Comparison of ENCODE assay signal across 20 cellular contexts in the genomic region with DNA sequence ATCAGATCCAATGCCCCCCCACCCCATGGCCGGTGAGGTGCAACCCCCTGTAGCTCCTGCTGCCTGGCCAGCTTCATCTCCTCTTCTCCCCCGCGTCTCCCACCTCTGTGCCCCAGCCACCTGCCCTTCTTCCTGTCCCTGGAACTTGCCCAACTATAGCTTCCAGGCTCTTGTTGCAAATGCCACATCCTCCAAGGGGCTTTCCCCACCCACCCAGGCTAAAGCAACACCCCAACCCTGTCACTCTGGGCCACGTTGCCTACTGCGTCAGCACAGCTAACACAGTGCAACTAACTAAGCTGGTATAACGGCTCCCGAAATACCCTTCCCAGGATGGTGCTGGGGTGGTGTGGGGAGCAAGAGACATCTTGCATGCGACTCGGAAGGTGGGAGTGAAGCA. TPM values are rescaled to one million over a fixed set of nuclear protein-coding genes. Genes with fewer than 3 reads are reported as not detected.
DNase-seq lines count a peak whose midpoint lies in the region; ATAC-seq lines count a peak whose summit lies in the region.
"Had no signal": no experiment of that assay in that cellular context is flagged by ENCODE, and none has a peak within 500 bp of the region (broad histone marks: within the 10 kb centered on the region; RNA-seq: fewer than 3 reads in every experiment).

No MANE protein-coding gene starts in this region.

- DNase-seq in activated CD4-positive, alpha-beta T cell treated with anti-CD3 and anti-CD28 coated beads for 48 hours: peak; percentile 66
- no peak for DNase-seq in activated CD4-positive, alpha-beta T cell treated with anti-CD3 and anti-CD28 coated beads for 4 hours
- peak; percentile 39 for DNase-seq in stimulated activated CD4-positive, alpha-beta T cell treated with anti-CD3 and anti-CD28 coated beads, Interleukin-1b, Interleukin-23, amount 100 ng/mL, for 48 hours
- DNase-seq in stimulated activated CD4-positive, alpha-beta T cell treated with anti-CD3 and anti-CD28 coated beads, Interleukin-12 subunit alpha, Interleukin-12 subunit beta, amount 100 ng/mL, for 4 hours: no peak
- DNase-seq in posterior vena cava (ENCODE audit: low spot score): peak; percentile 65
- no peak for DNase-seq in amniotic stem cell (lab: John Stamatoyannopoulos, UW)
- DNase-seq in epidermal melanocyte (ENCODE audit: insufficient read length, low spot score): no peak
- DNase-seq: activated gamma-delta T cell treated with Interleukin-2 at 50 U/mL for 16 hours; DMS79; GF-D8; NCI-H1105 treated with DMSO at 0.1 percent for 48 hours; NCI-H2029; NCI-H226; OCI-M1; right lobe of liver; stimulated activated naive CD4-positive, alpha-beta T cell; T-helper 9 cell; uterus; WERI-Rb-1 had no signal

- intact Hi-C loops in posterior vena cava (cut with DNase I): no loop called here

- no peak for ATAC-seq in GM18502 (IDR thresholded peaks at IDR 0.05; ENCODE audit: poor library complexity, unreplicated experiment)
- ATAC-seq: right lobe of liver had no signal

RNA-seq across cellular contexts. Expression of gene CAMK2N1, which starts 19.8 kb away (rescaled TPM):
- 10 to 100 TPM; 12.3 to 22.9 TPM for total RNA-seq in posterior vena cava

RNA-seq across cellular contexts. Expression of gene MUL1, which starts 41.7 kb away (rescaled TPM):
- total RNA-seq in posterior vena cava: 10 to 100 TPM; 20.9 to 21.7 TPM

Comparison
In these comparisons a context has a peak if more than half of its experiments do, and no peak if none do; other contexts are left out.
1. DNase-seq: peak in activated CD4-positive, alpha-beta T cell treated with anti-CD3 and anti-CD28 coated beads for 48 hours (single experiment), stimulated activated CD4-positive, alpha-beta T cell treated with anti-CD3 and anti-CD28 coated beads, Interleukin-1b, Interleukin-23, amount 100 ng/mL, for 48 hours (single experiment) and posterior vena cava (single experiment); none in activated CD4-positive, alpha-beta T cell treated with anti-CD3 and anti-CD28 coated beads for 4 hours (0 of 2), stimulated activated CD4-positive, alpha-beta T cell treated with anti-CD3 and anti-CD28 coated beads, Interleukin-12 subunit alpha, Interleukin-12 subunit beta, amount 100 ng/mL, for 4 hours (single experiment), amniotic stem cell (single experiment) and epidermal melanocyte (single experiment).